1 cellular context compared by ENCODE assay signal in genomic region chr7:19404912-19405329, GRCh38.
TF ChIP-seq lines count a peak whose summit lies in the region.

No MANE protein-coding gene starts in this region.

TF ChIP-seq in GM23338, 12 proteins besides CTCF, POLR2A, EP300 and RAD21 (continued from another document):
- no peak for TF ChIP-seq ZNF462 (CRISPR knock-in tag; IDR thresholded peaks at IDR 0.05)
- no peak for TF ChIP-seq JUNB (IDR thresholded peaks at IDR 0.05; ENCODE audit: unreplicated experiment)
- no peak for TF ChIP-seq ZNF331 (CRISPR knock-in tag; IDR thresholded peaks at IDR 0.05; ENCODE audit: low read depth)
- no peak for TF ChIP-seq CREB1 (CRISPR knock-in tag; IDR thresholded peaks at IDR 0.05; ENCODE audit: low read depth)
- no peak for TF ChIP-seq NANOG (IDR thresholded peaks at IDR 0.05; ENCODE audit: borderline replicate concordance)
